ENCODE assay signal across 8 cellular contexts in genomic region chr6:144725731-144726522, GRCh38.
DNase-seq lines count a peak whose midpoint lies in the region; ATAC-seq, FAIRE-seq and TF ChIP-seq lines count a peak whose summit lies in the region.

No MANE protein-coding gene starts in this region.

- H3K27me3 ChIP-seq in right atrium auricular region: no peaks in the 10 kb centered on the region
- no peaks in the 10 kb centered on the region for H3K27me3 ChIP-seq in astrocyte (ENCODE audit: insufficient read depth, low read length)
- H3K27me3 ChIP-seq in upper lobe of right lung: no peaks in the 10 kb centered on the region

- no peak overlapping the region for H3K4me3 ChIP-seq in right atrium auricular region
- H3K4me3 ChIP-seq in astrocyte (ENCODE audit: insufficient read depth, low read depth, low read length): no peak overlapping the region
- no peak overlapping the region for H3K4me3 ChIP-seq in upper lobe of right lung

- no peaks in the 10 kb centered on the region for H3K79me2 ChIP-seq in astrocyte (ENCODE audit: insufficient read depth, low read length)

- H4K20me1 ChIP-seq in astrocyte (ENCODE audit: insufficient read depth, low read length): no peaks in the 10 kb centered on the region

- H3K36me3 ChIP-seq in right atrium auricular region (no peaks in the 10 kb centered on the region), astrocyte (ENCODE audit: insufficient read depth, low read length) (no peaks in the 10 kb centered on the region), upper lobe of right lung (peaks cover 4% of the 10 kb centered on the region)

- no peak for FAIRE-seq in astrocyte (lab: Jason Lieb, UNC)

- H3K4me1 ChIP-seq in right atrium auricular region (no peaks in the 10 kb centered on the region), astrocyte (ENCODE audit: insufficient read depth, low read length) (peaks cover 11% of the 10 kb centered on the region), upper lobe of right lung (no peaks in the 10 kb centered on the region)

- no peak overlapping the region for H3K4me3 Mint-ChIP-seq in astrocyte (ENCODE audit: unreplicated experiment)

- TF ChIP-seq CTCF in right atrium auricular region (IDR thresholded peaks at IDR 0.05) (no peak), astrocyte (IDR thresholded peaks at IDR 0.05; ENCODE audit: insufficient read depth, low read depth, low read length) (no peak), upper lobe of right lung (IDR thresholded peaks at IDR 0.05) (no peak)

- no peaks in the 10 kb centered on the region for H3K9me3 Mint-ChIP-seq in astrocyte (ENCODE audit: unreplicated experiment)

- no peak overlapping the region for H3K27ac ChIP-seq in right atrium auricular region
- H3K27ac ChIP-seq in astrocyte (ENCODE audit: low read depth, low read length): no peak overlapping the region
- no peak overlapping the region for H3K27ac ChIP-seq in upper lobe of right lung

- H3K9me3 ChIP-seq in right atrium auricular region: no peaks in the 10 kb centered on the region
- H3K9me3 ChIP-seq in astrocyte (ENCODE audit: insufficient read depth, low read depth, low read length): no peaks in the 10 kb centered on the region
- H3K9me3 ChIP-seq in upper lobe of right lung: no peaks in the 10 kb centered on the region

- no peak overlapping the region for H3K9ac ChIP-seq in astrocyte (ENCODE audit: low read length)

- intact Hi-C loops in left ventricle myocardium superior (cut with micrococcal nuclease): no loop called here
- intact Hi-C loops in upper lobe of right lung (cut with DNase I): no loop called here

- H3K4me2 ChIP-seq in astrocyte (ENCODE audit: low read length): peak overlapping the region; percentile 45

- peak; percentile 34 for DNase-seq in left ventricle myocardium superior
- DNase-seq in right atrium auricular region (ENCODE audit: low spot score): no peak
- peak; percentile 42 for DNase-seq in astrocyte (ENCODE audit: low read depth)
- no peak for DNase-seq in upper lobe of right lung
- no peak for DNase-seq in DMS114 treated with DMSO at 0.1 percent for 48 hours (lab: John Stamatoyannopoulos, UW; ENCODE audit: unreplicated experiment)
- DNase-seq in OCI-M2 (lab: John Stamatoyannopoulos, UW; ENCODE audit: unreplicated experiment): no peak
- DNase-seq in LoVo (ENCODE audit: low spot score): no peak

- H3K4me1 Mint-ChIP-seq in astrocyte (ENCODE audit: low read depth, unreplicated experiment): peaks cover 18% of the 10 kb centered on the region

- peak; percentile 78 for ATAC-seq in left ventricle myocardium superior
- ATAC-seq in HG03103 (IDR thresholded peaks at IDR 0.05; ENCODE audit: low read depth, unreplicated experiment): peak; percentile 49
- ATAC-seq in upper lobe of right lung: peak; percentile 13

- no peak overlapping the region for H2AFZ ChIP-seq in astrocyte (ENCODE audit: low read depth, low read length)

- H3K27ac Mint-ChIP-seq in astrocyte (ENCODE audit: unreplicated experiment): no peak overlapping the region

- H3K27me3 Mint-ChIP-seq in astrocyte (ENCODE audit: low read depth, unreplicated experiment): no peaks in the 10 kb centered on the region

- no peaks in the 10 kb centered on the region for H3K36me3 Mint-ChIP-seq in astrocyte (ENCODE audit: low read depth, unreplicated experiment)

Comparison
In these comparisons a context has a peak if more than half of its experiments do, and no peak if none do; other contexts are left out.
1. DNase-seq: peak in left ventricle myocardium superior (single experiment) and astrocyte (single experiment); none in right atrium auricular region (single experiment), upper lobe of right lung (single experiment), DMS114 treated with DMSO at 0.1 percent for 48 hours (single experiment), OCI-M2 (single experiment) and LoVo (single experiment).
2. ATAC-seq: peak in every context shown above with its lines; median percentile 78 in left ventricle myocardium superior; 49 in HG03103; 13 in upper lobe of right lung.